8 cellular contexts compared by ENCODE assay signal in the genomic region with DNA sequence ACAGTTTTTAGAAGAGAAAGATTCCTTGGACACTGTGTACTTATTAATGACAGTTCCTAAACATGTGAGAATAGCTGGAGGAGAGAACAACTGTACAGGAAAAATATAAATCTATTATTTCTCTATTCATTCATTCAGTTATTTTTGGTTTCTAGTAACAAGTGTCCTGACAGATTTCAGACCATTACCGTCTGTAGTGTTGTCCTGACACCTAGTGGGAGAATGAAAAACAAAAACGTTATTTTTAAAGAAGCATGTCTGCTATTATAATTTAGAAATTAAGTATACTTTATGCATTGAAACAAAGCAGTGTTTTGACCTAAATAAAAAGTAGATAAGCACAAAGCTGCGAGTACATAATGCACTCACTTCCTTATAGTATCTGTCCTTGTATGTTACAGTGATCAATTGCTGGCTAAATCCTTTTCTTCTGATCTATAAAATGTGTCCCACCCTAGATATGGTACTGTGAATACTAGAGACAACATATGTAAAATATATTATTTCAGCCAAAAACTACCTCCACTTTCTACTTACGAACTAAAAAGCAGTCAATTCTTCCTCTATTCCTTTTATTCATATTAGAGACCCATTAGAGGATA.
A peak's percentile ranks its signal among the peaks of the same experiment; 100 is the strongest.
DNase-seq lines count a peak whose midpoint lies in the region; ATAC-seq and TF ChIP-seq lines count a peak whose summit lies in the region.

No MANE protein-coding gene starts in this region.

- POLR2A ChIA-PET in PC-3 (lab: Charles Lee; ENCODE audit: unreplicated experiment) = no interaction called here

- no peaks in the 10 kb centered on the region for H3K9me3 ChIP-seq in PC-3 (ENCODE audit: low read length)

- H3F3A ChIP-seq in PC-3 (ENCODE audit: low read length, unreplicated experiment) = no peaks in the 10 kb centered on the region

- H3K9me3 Mint-ChIP-seq in nephron progenitor cell = no peaks in the 10 kb centered on the region

- CTCF ChIA-PET in PC-3 (lab: Charles Lee) = no interaction called here

- peak; percentile 74 for TF ChIP-seq CTCF in PC-3 (conservative IDR thresholded peaks at IDR 0.05; ENCODE audit: low read depth, low read length)
- TF ChIP-seq CTCF in nephron progenitor cell (IDR thresholded peaks at IDR 0.05) = peak; percentile 61

- H3K4me2 ChIP-seq in PC-3 (ENCODE audit: low read length) = no peak overlapping the region

- DNase-seq in G401 (ENCODE audit: low spot score) (peak; percentile 40), PC-3 (peak; percentile 74), epidermal melanocyte (ENCODE audit: insufficient read length, low spot score) (peak; percentile 17), nephron progenitor cell (no peak), amniotic stem cell (lab: John Stamatoyannopoulos, UW) (no peak), UCSD-AML1 (lab: John Stamatoyannopoulos, UW; ENCODE audit: unreplicated experiment) (no peak)

- H3K27ac ChIP-seq in PC-3 (ENCODE audit: low read length) = no peak overlapping the region

- no peaks in the 10 kb centered on the region for H4K20me1 ChIP-seq in PC-3 (ENCODE audit: low read length)

- H3K36me3 Mint-ChIP-seq in nephron progenitor cell (ENCODE audit: low read depth) = no peaks in the 10 kb centered on the region

- no peaks in the 10 kb centered on the region for H3K4me1 ChIP-seq in PC-3 (ENCODE audit: insufficient read depth, low read length)

- no peak overlapping the region for H2AFZ ChIP-seq in PC-3 (ENCODE audit: low read length)

- H3K27ac Mint-ChIP-seq in nephron progenitor cell = no peak overlapping the region

- ATAC-seq in HG03175 (IDR thresholded peaks at IDR 0.05; ENCODE audit: unreplicated experiment) (peak; percentile 41), PC-3 (peak; percentile 70), GM21528 (IDR thresholded peaks at IDR 0.05; ENCODE audit: low FRiP score, unreplicated experiment) (no peak)

- H3K4me3 ChIP-seq in PC-3 (ENCODE audit: low read length) = no peak overlapping the region

- H3K79me2 ChIP-seq in PC-3 (ENCODE audit: low read length) = no peaks in the 10 kb centered on the region

- in situ Hi-C loops in G401 (cut with HindIII; ENCODE audit: low sequenced_read_pairs) = no loop called here

- no TSS peak for BruUV-seq in PC-3 (replicated peaks; lab: Mats Ljungman, UMichigan)

- no peaks in the 10 kb centered on the region for H3K27me3 Mint-ChIP-seq in nephron progenitor cell (ENCODE audit: low read depth, poor library complexity)

- no peaks in the 10 kb centered on the region for H3K9me2 ChIP-seq in PC-3 (replicated peaks; ENCODE audit: low read length)

- no peaks in the 10 kb centered on the region for H3K4me1 Mint-ChIP-seq in nephron progenitor cell

- H3K4me3 Mint-ChIP-seq in nephron progenitor cell = no peak overlapping the region

- H3K9ac ChIP-seq in PC-3 (ENCODE audit: low read length) = no peak overlapping the region

- H3K36me3 ChIP-seq in PC-3 (ENCODE audit: low read depth, low read length) = no peaks in the 10 kb centered on the region

- intact Hi-C loops in PC-3 (cut with micrococcal nuclease) = loop anchor here (1.0 to 10.0 kb wide), 7 partner anchors 146 to 741 kb away; no protein-coding TSS in a partner anchor

- H3K27me3 ChIP-seq in PC-3 (ENCODE audit: low read length) = no peaks in the 10 kb centered on the region

Comparison
In these comparisons a context has a peak if more than half of its experiments do, and no peak if none do; other contexts are left out.
1. DNase-seq: peak in G401 (single experiment), PC-3 (single experiment) and epidermal melanocyte (single experiment); none in nephron progenitor cell (single experiment), amniotic stem cell (single experiment) and UCSD-AML1 (single experiment).